26 cellular contexts compared by ENCODE assay signal in genomic region chr17:77647531-77647930, GRCh38.
"Had no signal": no experiment of that assay in that cellular context is flagged by ENCODE, and none has a peak within 500 bp of the region (broad histone marks: within the 10 kb centered on the region; RNA-seq: fewer than 3 reads in every experiment).

No MANE protein-coding gene starts in this region.

- H3K79me2 ChIP-seq: hepatocyte had no signal

- FAIRE-seq: endothelial cell of umbilical vein, keratinocyte had no signal

- DNase-seq: activated CD4-positive, alpha-beta T cell treated with anti-CD3 and anti-CD28 coated beads, Interleukin-2, amount 10 ng/mL, durations not matched to agents 24 days and 14 days; activated CD8-positive, alpha-beta T cell treated with anti-CD3 and anti-CD28 coated beads for 36 hours; activated gamma-delta T cell; activated naive CD4-positive, alpha-beta T cell treated with anti-CD3 and anti-CD28 coated beads, Interleukin-2, amount 10 ng/mL, durations not matched to agents 7 days and 5 days; activated naive CD8-positive, alpha-beta T cell treated with anti-CD3 and anti-CD28 coated beads, Interleukin-2, amount 10 ng/mL, durations not matched to agents 7 days and 5 days; activated T-cell treated with anti-CD3 and anti-CD28 coated beads, Interleukin-2, amount 50 U/mL, for 24 hours; cerebellar nuclear complex; dorsolateral prefrontal cortex; effector memory CD8-positive, alpha-beta T cell; left cardiac atrium; left ventricle myocardium superior; naive B cell; nephron progenitor cell; ovary; stimulated activated naive CD4-positive, alpha-beta T cell; tibial artery; uterus had no signal

- H3K27me3 ChIP-seq: ascending aorta, cardiac muscle cell, gastroesophageal sphincter, ovary, uterus had no signal

- H3K4me1 ChIP-seq: gastroesophageal sphincter, prostate gland, suprapubic skin, uterus had no signal

- H3K36me3 ChIP-seq: ascending aorta, cardiac muscle cell, gastroesophageal sphincter, ovary, prostate gland, suprapubic skin, tibial artery, uterus had no signal

- H3K27ac ChIP-seq: ascending aorta, cardiac muscle cell, coronary artery, dorsolateral prefrontal cortex, gastroesophageal sphincter, hepatocyte, ovary, prostate gland, suprapubic skin, tibial artery, uterus had no signal

- H3K4me2 ChIP-seq: hepatocyte had no signal

- H3K9me3 ChIP-seq: ascending aorta, ovary, prostate gland, tibial artery had no signal

- H3K4me3 ChIP-seq: ascending aorta, cardiac muscle cell, coronary artery, dorsolateral prefrontal cortex, gastroesophageal sphincter, hepatocyte, ovary, prostate gland, suprapubic skin, tibial artery, uterus had no signal

- H2AFZ ChIP-seq: hepatocyte had no signal

- ATAC-seq: activated CD8-positive, alpha-beta T cell treated with anti-CD3 and anti-CD28 coated beads for 36 hours; effector memory CD8-positive, alpha-beta T cell; gastroesophageal sphincter; left cardiac atrium; left ventricle myocardium superior had no signal
